ENCODE assay signal across 9 cellular contexts in genomic region chr6:132715204-132715603, GRCh38. TPM values are rescaled to one million over a fixed set of nuclear protein-coding genes. Genes with fewer than 3 reads are reported as not detected.
DNase-seq lines count a peak whose midpoint lies in the region; ATAC-seq and TF ChIP-seq lines count a peak whose summit lies in the region.
"Had no signal": no experiment of that assay in that cellular context is flagged by ENCODE, and none has a peak within 500 bp of the region (broad histone marks: within the 10 kb centered on the region; RNA-seq: fewer than 3 reads in every experiment).

No MANE protein-coding gene starts in this region.

- TF ChIP-seq POLR2A in HCT116 (IDR thresholded peaks at IDR 0.05; ENCODE audit: borderline replicate concordance, extremely low read depth, insufficient read depth, insufficient read length) (no peak), testis (IDR thresholded peaks at IDR 0.05) (no peak)

- POLR2A ChIA-PET in HCT116 (lab: Charles Lee): interaction anchor here (0.8 kb wide), 1 partner anchor 9 kb away, joined by 5 read pairs; no protein-coding TSS in a partner anchor

- no TSS peak for BruUV-seq in HCT116 (replicated peaks; lab: Mats Ljungman, UMichigan)

- H3K4me3 ChIP-seq in HCT116 (replicated peaks in 1 of 2; ENCODE audit: low read depth in 1 of 2, low read length in 2 of 2): no peak overlapping the region
- H3K4me3 ChIP-seq in cardiac muscle cell: no peak overlapping the region
- H3K4me3 ChIP-seq in skeletal muscle cell (ENCODE audit: low read depth, low read length): no peak overlapping the region
- no peak overlapping the region for H3K4me3 ChIP-seq in testis

- intact Hi-C loops in HCT116 (cut with micrococcal nuclease): loop anchor here (1.0 to 2.0 kb wide), 2 partner anchors 46 to 184 kb away; no protein-coding TSS in a partner anchor
- intact Hi-C loops in testis (cut with DNase I; ENCODE audit: low total_unique reads): no loop called here

- DNase-seq in HCT116 (ENCODE audit: low read depth, low spot score) (peak; percentile 49), SK-N-DZ (ENCODE audit: low spot score) (peak; percentile 28), cardiac muscle cell (ENCODE audit: low read depth in 1 of 2, low spot score in 1 of 2) (peak; percentile 27 to 92), skeletal muscle cell (ENCODE audit: low read depth) (peak; percentile 39), NCI-H2196 treated with DMSO at 0.1 percent for 48 hours (lab: John Stamatoyannopoulos, UW; ENCODE audit: unreplicated experiment) (no peak), testis (no peak)
- no peak for DNase-seq in activated CD4-positive, CD25-positive, alpha-beta regulatory T cell treated with anti-CD3 and anti-CD28 coated beads, Interleukin-2, amount 50 U/mL, for 72 hours
- DNase-seq: stimulated activated naive CD4-positive, alpha-beta T cell treated with Interleukin-2 at 50 U/mL for 16 hours had no signal

- H3K9ac ChIP-seq in HCT116 (ENCODE audit: low read length): no peak overlapping the region

- H3K4me1 ChIP-seq in HCT116 (ENCODE audit: control insufficient read depth in 1 of 2, insufficient read depth in 2 of 2, low read length in 2 of 2) (no peaks in the 10 kb centered on the region; a peak in 1 of 4 replicates), cardiac muscle cell (ENCODE audit: low read depth) (no peaks in the 10 kb centered on the region), testis (no peaks in the 10 kb centered on the region)

- TF ChIP-seq CTCF in HCT116 (IDR thresholded peaks at IDR 0.05 in 2 of 3, conservative IDR thresholded peaks at IDR 0.05 in 1 of 3; ENCODE audit: borderline replicate concordance in 1 of 3, insufficient read depth in 1 of 3, low read depth in 2 of 3, low read length in 2 of 3): peak; percentile 19 to 49 (median 44); a peak in 4 of 6 replicates
- TF ChIP-seq CTCF in cardiac muscle cell (IDR thresholded peaks at IDR 0.05; ENCODE audit: low read depth, low read length): peak; percentile 71
- TF ChIP-seq CTCF in testis (IDR thresholded peaks at IDR 0.05): no peak

- no peaks in the 10 kb centered on the region for H3K9me2 ChIP-seq in HCT116 (ENCODE audit: insufficient read depth)

- H3K27me3 ChIP-seq in HCT116 (ENCODE audit: insufficient read depth, low read length): no peaks in the 10 kb centered on the region
- H3K27me3 ChIP-seq in cardiac muscle cell: no peaks in the 10 kb centered on the region
- H3K27me3 ChIP-seq in testis: no peaks in the 10 kb centered on the region

- H3K4me2 ChIP-seq in HCT116 (ENCODE audit: low read length): no peak overlapping the region

- 60 to 61% methylated on average over 5 of the region's 5 CpGs for WGBS in testis, 2 donors

- H3K9me3 ChIP-seq in HCT116 (ENCODE audit: control insufficient read depth in 1 of 2, insufficient read depth in 1 of 2, low read depth in 1 of 2, low read length in 2 of 2) (no peaks in the 10 kb centered on the region), cardiac muscle cell (ENCODE audit: low read depth) (no peaks in the 10 kb centered on the region), testis (no peaks in the 10 kb centered on the region)

- H3K27ac ChIP-seq in HCT116 (ENCODE audit: low read depth, low read length): no peak overlapping the region
- no peak overlapping the region for H3K27ac ChIP-seq in cardiac muscle cell
- no peak overlapping the region for H3K27ac ChIP-seq in testis

- H3K36me3 ChIP-seq in HCT116 (ENCODE audit: control insufficient read depth in 1 of 2, insufficient read depth in 2 of 2, low read length in 2 of 2): no peaks in the 10 kb centered on the region
- no peaks in the 10 kb centered on the region for H3K36me3 ChIP-seq in cardiac muscle cell
- no peaks in the 10 kb centered on the region for H3K36me3 ChIP-seq in testis (ENCODE audit: low read depth, missing control alignments)

- ATAC-seq in HCT116 (peak; percentile 100), HG02981 (IDR thresholded peaks at IDR 0.05; ENCODE audit: unreplicated experiment) (no peak)

- H4K20me1 ChIP-seq in HCT116 (ENCODE audit: insufficient read depth): no peaks in the 10 kb centered on the region

- no peak overlapping the region for H2AFZ ChIP-seq in HCT116 (ENCODE audit: low read depth, low read length, poor library complexity, severe bottlenecking)

- no peaks in the 10 kb centered on the region for H3K79me2 ChIP-seq in HCT116 (ENCODE audit: insufficient read depth, low read length)

- TF ChIP-seq RAD21 in HCT116 (IDR thresholded peaks at IDR 0.05; ENCODE audit: low read depth): peak; percentile 77

- CTCF ChIA-PET in HCT116 (lab: Charles Lee): interaction anchor here (0.6 to 2.3 kb wide), 9 partner anchors 9 to 435 kb away, joined by 3 to 5 read pairs (median 4); no protein-coding TSS in a partner anchor

- RAD21 ChIA-PET in HCT116 (lab: Charles Lee; ENCODE audit: low non-redundant PET in 1 of 2, low total read pairs in 2 of 2, uncharacterized antibody in 2 of 2, unreplicated experiment in 2 of 2): interaction anchor here in 1 of 2 experiments (1.0 kb wide), 1 partner anchor 185 kb away, joined by 5 read pairs; no protein-coding TSS in a partner anchor

TF ChIP-seq in HCT116, 20 proteins besides CTCF, POLR2A, EP300 and RAD21:
- TF ChIP-seq YY1 (IDR thresholded peaks at IDR 0.05; ENCODE audit: extremely low read depth, insufficient replicate concordance, low read depth, low read length) (no peak), TCF7L2 (IDR thresholded peaks at IDR 0.05; ENCODE audit: borderline replicate concordance, extremely low read depth, insufficient read depth, insufficient read length) (no peak), ELF1 (IDR thresholded peaks at IDR 0.05; ENCODE audit: borderline replicate concordance, low read depth) (no peak), CEBPB (IDR thresholded peaks at IDR 0.05; ENCODE audit: low read depth) (no peak), EZH2phosphoT487 (IDR thresholded peaks at IDR 0.05; ENCODE audit: borderline replicate concordance) (no peak), REST (IDR thresholded peaks at IDR 0.05; ENCODE audit: low read depth) (no peak)
- TF ChIP-seq, protein P1, sequence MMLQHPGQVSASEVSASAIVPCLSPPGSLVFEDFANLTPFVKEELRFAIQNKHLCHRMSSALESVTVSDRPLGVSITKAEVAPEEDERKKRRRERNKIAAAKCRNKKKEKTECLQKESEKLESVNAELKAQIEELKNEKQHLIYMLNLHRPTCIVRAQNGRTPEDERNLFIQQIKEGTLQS (IDR thresholded peaks at IDR 0.05): no peak

RNA-seq across cellular contexts. Expression of gene VNN1, which starts 1.3 kb away (rescaled TPM):
- not detected for total RNA-seq in HCT116 (2021; ENCODE audit: unreplicated experiment)
- 0.01 TPM in 1 of 2 replicates, not detected in the other for polyA plus RNA-seq in HCT116 (2012)
- not detected in 2 replicates for polyA plus RNA-seq in SK-N-DZ (2014; cell fraction: cytosol; rRNA removed)
- not detected in 2 replicates for polyA plus RNA-seq in SK-N-DZ (2014; cell fraction: nucleus; rRNA removed)
- total RNA-seq in cardiac muscle cell: not detected in 2 replicates
- polyA plus RNA-seq in cardiac muscle cell: not detected in 2 replicates
- total RNA-seq in testis: under 1 TPM; 0.16 to 0.37 TPM
- polyA plus RNA-seq in testis (ENCODE audit: insufficient read depth, low read depth, low replicate concordance): 0.54 TPM

RNA-seq across cellular contexts. Expression of gene VNN2, which starts 42.5 kb away (rescaled TPM):
- total RNA-seq in HCT116 (2021; ENCODE audit: unreplicated experiment): 0.37 TPM
- polyA plus RNA-seq in HCT116 (2012): not detected in 2 replicates
- polyA plus RNA-seq in SK-N-DZ (2014; cell fraction: cytosol; rRNA removed): not detected in 2 replicates
- not detected in 2 replicates for polyA plus RNA-seq in SK-N-DZ (2014; cell fraction: nucleus; rRNA removed)
- not detected in 2 replicates for total RNA-seq in cardiac muscle cell
- polyA plus RNA-seq in cardiac muscle cell: not detected in 2 replicates
- under 1 TPM; 0.31 to 0.47 TPM for total RNA-seq in testis
- 2.0 TPM for polyA plus RNA-seq in testis (ENCODE audit: insufficient read depth, low read depth, low replicate concordance)

RNA-seq across cellular contexts. Expression of gene TAAR1, which starts 56.2 kb away (rescaled TPM):
- total RNA-seq in HCT116 (2021; ENCODE audit: unreplicated experiment): not detected
- not detected in 2 replicates for polyA plus RNA-seq in HCT116 (2012)
- not detected in 2 replicates for polyA plus RNA-seq in SK-N-DZ (2014; cell fraction: cytosol; rRNA removed)
- polyA plus RNA-seq in SK-N-DZ (2014; cell fraction: nucleus; rRNA removed): not detected in 2 replicates
- not detected in 2 replicates for total RNA-seq in cardiac muscle cell
- not detected in 2 replicates for polyA plus RNA-seq in cardiac muscle cell
- not detected for total RNA-seq in testis
- not detected for polyA plus RNA-seq in testis (ENCODE audit: insufficient read depth, low read depth, low replicate concordance)

Comparison
In these comparisons a context has a peak if more than half of its experiments do, and no peak if none do; other contexts are left out.
1. DNase-seq: peak in HCT116 (single experiment), SK-N-DZ (single experiment), cardiac muscle cell (2 of 2) and skeletal muscle cell (single experiment); none in NCI-H2196 treated with DMSO at 0.1 percent for 48 hours (single experiment), activated CD4-positive, CD25-positive, alpha-beta regulatory T cell treated with anti-CD3 and anti-CD28 coated beads, Interleukin-2, amount 50 U/mL, for 72 hours (single experiment) and testis (single experiment).
2. CTCF ChIP-seq: peak in HCT116 (3 of 3) and cardiac muscle cell (single experiment); none in testis (0 of 3).